8 cellular contexts compared by ENCODE assay signal in genomic region chr12:102769323-102769916, GRCh38.
A peak's percentile ranks its signal among the peaks of the same experiment; 100 is the strongest.
DNase-seq lines count a peak whose midpoint lies in the region; ATAC-seq, FAIRE-seq and TF ChIP-seq lines count a peak whose summit lies in the region.

No MANE protein-coding gene starts in this region.

- peak; percentile 6 for DNase-seq in activated naive CD4-positive, alpha-beta T cell treated with Interleukin-2 at 50 U/mL for 16 hours
- no peak for DNase-seq in activated naive CD4-positive, alpha-beta T cell (lab: John Stamatoyannopoulos, UW)
- peak; percentile 46 for DNase-seq in NCI-H345 treated with DMSO at 0.1 percent for 48 hours (lab: John Stamatoyannopoulos, UW; ENCODE audit: unreplicated experiment)
- DNase-seq in activated T-cell treated with anti-CD3 and anti-CD28 coated beads, Interleukin-2, amount 50 U/mL, for 24 hours = peak; percentile 36
- DNase-seq in foreskin melanocyte = peak; percentile 50
- peak in 5 of 6 donors; percentile 23 to 58 (median 32) for DNase-seq in pancreas

- H3K27ac Mint-ChIP-seq in activated T-cell treated with anti-CD3 and anti-CD28 coated beads, Interleukin-2, amount 50 U/mL, for 24 hours = no peak overlapping the region

- peaks cover 5% of the 10 kb centered on the region for H3K27me3 Mint-ChIP-seq in activated T-cell treated with anti-CD3 and anti-CD28 coated beads, Interleukin-2, amount 50 U/mL, for 24 hours

- ATAC-seq in HG02973 (IDR thresholded peaks at IDR 0.05; ENCODE audit: unreplicated experiment) = peak; percentile 63
- ATAC-seq in pancreas = peak; percentile 61 to 93 (median 92)
- no peak for ATAC-seq in HG02588 (IDR thresholded peaks at IDR 0.05; ENCODE audit: unreplicated experiment)

- no peaks in the 10 kb centered on the region for H3K36me3 ChIP-seq in pancreas

- H3K4me1 Mint-ChIP-seq in activated T-cell treated with anti-CD3 and anti-CD28 coated beads, Interleukin-2, amount 50 U/mL, for 24 hours (ENCODE audit: low read depth) = no peaks in the 10 kb centered on the region

- H3K4me3 Mint-ChIP-seq in activated T-cell treated with anti-CD3 and anti-CD28 coated beads, Interleukin-2, amount 50 U/mL, for 24 hours = no peak overlapping the region

- 9 to 12% methylated on average over 6 of the region's 6 CpGs for WGBS in pancreas, 2 donors

- H3K36me3 Mint-ChIP-seq in activated T-cell treated with anti-CD3 and anti-CD28 coated beads, Interleukin-2, amount 50 U/mL, for 24 hours (ENCODE audit: low read depth) = no peaks in the 10 kb centered on the region

- no peaks in the 10 kb centered on the region for H3K9me3 ChIP-seq in pancreas

- peak; percentile 20 for FAIRE-seq in pancreas (lab: Jason Lieb, UNC)

- intact Hi-C loops in pancreas (cut with DNase I) = no loop called here

- H3K27me3 ChIP-seq in pancreas = no peaks in the 10 kb centered on the region

- no peak overlapping the region for H3K4me3 ChIP-seq in pancreas

- H3K9me3 Mint-ChIP-seq in activated T-cell treated with anti-CD3 and anti-CD28 coated beads, Interleukin-2, amount 50 U/mL, for 24 hours = no peaks in the 10 kb centered on the region

- H3K4me1 ChIP-seq in pancreas = no peaks in the 10 kb centered on the region

- H3K27ac ChIP-seq in pancreas = no peak overlapping the region

- peak; percentile 25 to 54 (median 38) for TF ChIP-seq CTCF in pancreas (IDR thresholded peaks at IDR 0.05)

Comparison
In these comparisons a context has a peak if more than half of its experiments do, and no peak if none do; other contexts are left out.
1. DNase-seq: peak in activated naive CD4-positive, alpha-beta T cell treated with Interleukin-2 at 50 U/mL for 16 hours (single experiment), NCI-H345 treated with DMSO at 0.1 percent for 48 hours (single experiment), activated T-cell treated with anti-CD3 and anti-CD28 coated beads, Interleukin-2, amount 50 U/mL, for 24 hours (single experiment), foreskin melanocyte (single experiment) and pancreas (5 of 6); none in activated naive CD4-positive, alpha-beta T cell (0 of 4).